In the genomic region with DNA sequence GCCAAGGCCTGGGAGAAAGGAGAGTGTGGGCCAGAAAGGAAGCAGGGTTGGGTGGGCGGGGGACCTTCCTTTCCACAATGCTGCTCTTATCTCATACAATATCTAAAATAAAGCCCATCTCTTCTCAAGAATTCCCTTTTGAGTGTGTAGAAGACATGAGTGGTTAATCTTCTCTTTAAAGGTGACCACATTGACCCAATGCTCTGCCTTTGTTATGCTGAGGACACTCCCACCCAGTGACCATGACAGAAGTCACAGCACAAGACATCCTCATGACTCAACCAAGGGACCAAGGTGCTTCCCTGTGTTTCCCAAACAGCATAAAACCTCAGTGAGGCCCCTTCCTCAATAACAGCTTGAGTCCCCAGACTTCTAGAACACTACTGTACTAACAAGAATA, we compare ENCODE assay signal across 33 cellular contexts.
"Had no signal": no experiment of that assay in that cellular context is flagged by ENCODE, and none has a peak within 500 bp of the region (broad histone marks: within the 10 kb centered on the region; RNA-seq: fewer than 3 reads in every experiment).

No MANE protein-coding gene starts in this region.

- H3K4me3 ChIP-seq: adrenal gland, body of pancreas, breast epithelium had no signal

- FAIRE-seq: astrocyte, TTC549 had no signal

- H3K36me3 ChIP-seq: adrenal gland, brain microvascular endothelial cell, breast epithelium had no signal

- DNase-seq: activated B cell treated with CpG ODN at 0.5 μM for 24 hours; activated CD4-positive, alpha-beta memory T cell treated with anti-CD3 and anti-CD28 coated beads for 36 hours; activated CD4-positive, alpha-beta T cell treated with anti-CD3 and anti-CD28 coated beads for 4 hours; activated CD4-positive, alpha-beta T cell treated with anti-CD3 and anti-CD28 coated beads, Interleukin-2, amount 10 ng/mL, durations not matched to agents 24 days and 14 days; activated CD4-positive, alpha-beta T cell treated with anti-CD3 and anti-CD28 coated beads, Interleukin-2, amount 50 U/mL, for 1 hour; activated CD4-positive, alpha-beta T cell treated with anti-CD3 and anti-CD28 coated beads, Interleukin-2, amount 50 U/mL, for 4 hours; activated CD4-positive, CD25-positive, alpha-beta regulatory T cell treated with anti-CD3 and anti-CD28 coated beads, Interleukin-2, amount 50 U/mL, for 72 hours; activated CD8-positive, alpha-beta memory T cell treated with anti-CD3 and anti-CD28 coated beads, Interleukin-2, amount 50 U/mL, for 4 hours; activated CD8-positive, alpha-beta T cell treated with anti-CD3 and anti-CD28 coated beads for 36 hours; activated effector memory CD4-positive, alpha-beta T cell treated with anti-CD3 and anti-CD28 coated beads, Interleukin-2, amount 50 U/mL, for 16 hours; activated gamma-delta T cell treated with Interleukin-2 at 50 U/mL for 16 hours; activated naive CD4-positive, alpha-beta T cell; activated naive CD4-positive, alpha-beta T cell treated with anti-CD3 and anti-CD28 coated beads, Interleukin-2, amount 10 ng/mL, durations not matched to agents 7 days and 5 days; activated naive CD8-positive, alpha-beta T cell treated with anti-CD3 and anti-CD28 coated beads for 36 hours; activated T-cell treated with anti-CD3 and anti-CD28 coated beads for 4 hours; activated T-cell treated with anti-CD3 and anti-CD28 coated beads, Interleukin-2, amount 50 U/mL, for 1 hour; activated T-cell treated with anti-CD3 and anti-CD28 coated beads, Interleukin-2, amount 50 U/mL, for 4 hours; activated T-cell treated with anti-CD3 and anti-CD28 coated beads, Interleukin-2, amount 50 U/mL, for 72 hours; adrenal gland; amniotic stem cell; aorta; body of pancreas; brain microvascular endothelial cell; central memory CD4-positive, alpha-beta T cell; T-helper 1 cell; T-helper 2 cell; T-helper 9 cell had no signal

- H3K27me3 ChIP-seq: adrenal gland, brain microvascular endothelial cell, breast epithelium had no signal

- H3K4me1 ChIP-seq: adrenal gland, body of pancreas, breast epithelium had no signal

- H3K9me3 ChIP-seq: adrenal gland, body of pancreas, breast epithelium had no signal

- H3K27ac ChIP-seq: adrenal gland, body of pancreas, brain microvascular endothelial cell, breast epithelium, VCaP had no signal

- ATAC-seq: activated CD8-positive, alpha-beta T cell treated with anti-CD3 and anti-CD28 coated beads for 36 hours; activated naive CD4-positive, alpha-beta T cell treated with anti-CD3 and anti-CD28 coated beads, Interleukin-2, amount 50 U/mL, for 72 hours; activated T-cell treated with anti-CD3 and anti-CD28 coated beads, Interleukin-2, amount 50 U/mL, for 4 hours; activated T-cell treated with anti-CD3 and anti-CD28 coated beads, Interleukin-2, amount 50 U/mL, for 72 hours; activated T-helper 17 cell treated with anti-CD3 and anti-CD28 coated beads, Interleukin-2, amount 50 U/mL, for 72 hours; body of pancreas had no signal
